In the genomic region with DNA sequence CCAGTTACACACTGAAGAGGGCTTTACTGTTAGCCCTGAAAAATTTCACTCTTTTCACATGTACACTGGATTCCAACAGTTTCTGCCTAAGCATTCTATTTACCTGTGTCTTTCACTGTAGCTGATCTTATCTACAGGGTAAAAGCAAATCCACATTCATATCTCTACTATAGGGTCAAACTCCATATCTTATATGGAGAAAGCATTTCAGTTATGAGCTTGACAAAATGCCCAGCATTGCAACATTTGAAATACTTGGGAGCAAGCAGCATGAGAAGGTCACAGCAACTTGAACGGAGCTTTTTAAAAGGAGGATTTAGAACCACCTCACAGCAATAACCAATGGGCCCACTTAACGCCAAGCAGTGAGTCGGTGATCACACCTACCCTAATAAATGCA, we compare ENCODE assay signal across 18 cellular contexts.
DNase-seq lines count a peak whose midpoint lies in the region; ATAC-seq, FAIRE-seq and TF ChIP-seq lines count a peak whose summit lies in the region.
"Had no signal": no experiment of that assay in that cellular context is flagged by ENCODE, and none has a peak within 500 bp of the region (broad histone marks: within the 10 kb centered on the region; RNA-seq: fewer than 3 reads in every experiment).

No MANE protein-coding gene starts in this region.

- peak overlapping the region; percentile 12; the same call in 1 of the 2 replicates for H3K9ac ChIP-seq in IMR-90 (ENCODE audit: low read depth, low read length)
- peak overlapping the region; percentile 52 for H3K9ac ChIP-seq in HepG2 (ENCODE audit: insufficient read depth, low read depth, low read length)
- H3K9ac ChIP-seq in mesenchymal stem cell (ENCODE audit: low read length) = no peak overlapping the region

- peaks cover 36% of the 10 kb centered on the region for H3K36me3 Mint-ChIP-seq in stimulated activated naive CD8-positive, alpha-beta T cell treated with anti-CD3 and anti-CD28 coated beads, Interleukin-15, Interleukin-2, amounts not matched to agents 100 ng/mL and 50 ng/mL, for 24 hours (ENCODE audit: low read depth)

- H3K36me3 ChIP-seq in IMR-90 (ENCODE audit: control insufficient read depth, insufficient read depth, low read length) (no peaks in the 10 kb centered on the region), HepG2 (replicated peaks in 1 of 2; ENCODE audit: control insufficient read depth in 1 of 2, insufficient read depth in 2 of 2, low read length in 2 of 2) (no peaks in the 10 kb centered on the region), mesenchymal stem cell (ENCODE audit: control insufficient read depth in 1 of 2, insufficient read depth in 2 of 2, low read depth in 1 of 2, low read length in 2 of 2) (no peaks in the 10 kb centered on the region)
- H3K36me3 ChIP-seq: gastrocnemius medialis, suprapubic skin had no signal

- peak overlapping the region; percentile 61 for H3K18ac ChIP-seq in IMR-90 (ENCODE audit: low read depth, low read length)
- H3K18ac ChIP-seq in mesenchymal stem cell (ENCODE audit: low read depth in 1 of 2, low read length in 2 of 2) = no peak overlapping the region

- H3K4me2 ChIP-seq in IMR-90 (ENCODE audit: low read depth, low read length) (peak overlapping the region; percentile 44; the same call in 1 of the 2 replicates), HepG2 (ENCODE audit: low read depth, low read length) (peak overlapping the region; percentile 55), mesenchymal stem cell (ENCODE audit: low read length, poor library complexity, severe bottlenecking) (no peak overlapping the region)

- ATAC-seq in IMR-90 (ENCODE audit: low read depth) (peak; percentile 16), HepG2 (peak; percentile 81), GM19455 (IDR thresholded peaks at IDR 0.05; ENCODE audit: unreplicated experiment) (no peak), HG02763 (IDR thresholded peaks at IDR 0.05; ENCODE audit: unreplicated experiment) (no peak)
- ATAC-seq: gastrocnemius medialis, Panc1 had no signal

- peak overlapping the region; percentile 67 for H2BK5ac ChIP-seq in IMR-90 (ENCODE audit: low read depth, low read length, poor library complexity, severe bottlenecking)
- no peak overlapping the region for H2BK5ac ChIP-seq in mesenchymal stem cell (ENCODE audit: low read depth, low read length, poor library complexity, severe bottlenecking)

- peak overlapping the region; percentile 43 for H3K14ac ChIP-seq in IMR-90 (replicated peaks; ENCODE audit: low read depth, low read length)
- no peak overlapping the region for H3K14ac ChIP-seq in mesenchymal stem cell (ENCODE audit: low read length in 2 of 2)

- peak overlapping the region; percentile 59 for H3K4ac ChIP-seq in IMR-90 (ENCODE audit: low read depth, low read length)
- no peak overlapping the region for H3K4ac ChIP-seq in mesenchymal stem cell (ENCODE audit: low read depth in 1 of 2, low read length in 2 of 2)

- peaks cover 18% of the 10 kb centered on the region for H3K9me1 ChIP-seq in IMR-90 (ENCODE audit: insufficient read depth, low read length)

- FAIRE-seq in HepG2 (lab: Jason Lieb, UNC) = peak; percentile 64
- FAIRE-seq: colon, D721Med had no signal

- BruUV-seq in IMR-90 (replicated peaks; lab: Mats Ljungman, UMichigan) = no TSS peak
- no TSS peak for BruUV-seq in HepG2 (replicated peaks; lab: Mats Ljungman, UMichigan)

- dilution Hi-C loops in IMR-90 (cut with HindIII; ENCODE audit: low sequenced_read_pairs, unreplicated experiment) = no loop called here

- TF ChIP-seq RAD21 in IMR-90 (IDR thresholded peaks at IDR 0.05; ENCODE audit: low read length) (no peak), HepG2 (CRISPR knock-in tag; IDR thresholded peaks at IDR 0.05) (no peak; the same call in 1 of the 2 replicates)

- peaks cover 9% of the 10 kb centered on the region for H3K79me2 ChIP-seq in HepG2 (ENCODE audit: insufficient read depth, low read length)

- H3K27me3 Mint-ChIP-seq in stimulated activated naive CD8-positive, alpha-beta T cell treated with anti-CD3 and anti-CD28 coated beads, Interleukin-15, Interleukin-2, amounts not matched to agents 100 ng/mL and 50 ng/mL, for 24 hours = no peaks in the 10 kb centered on the region
- H3K27me3 Mint-ChIP-seq: activated CD4-positive, alpha-beta memory T cell treated with anti-CD3 and anti-CD28 coated beads, Interleukin-2, amount 10 ng/mL, durations not matched to agents 7 days and 5 days had no signal

- no peaks in the 10 kb centered on the region for H3K9me3 Mint-ChIP-seq in stimulated activated naive CD8-positive, alpha-beta T cell treated with anti-CD3 and anti-CD28 coated beads, Interleukin-15, Interleukin-2, amounts not matched to agents 100 ng/mL and 50 ng/mL, for 24 hours
- H3K9me3 Mint-ChIP-seq: activated CD4-positive, alpha-beta memory T cell treated with anti-CD3 and anti-CD28 coated beads, Interleukin-2, amount 10 ng/mL, durations not matched to agents 7 days and 5 days; activated naive CD4-positive, alpha-beta T cell treated with anti-CD3 and anti-CD28 coated beads for 36 hours; T-helper 2 cell treated with Interferon-gamma antibody and Interleukin-4, amounts not matched to agents 5 μg/mL and 100 μg/mL, for 36 hours had no signal

- H4K91ac ChIP-seq in IMR-90 (ENCODE audit: insufficient read depth, low read depth, low read length) (peak overlapping the region; percentile 83), mesenchymal stem cell (ENCODE audit: low read length) (no peak overlapping the region)

- H2AK9ac ChIP-seq in IMR-90 (replicated peaks; ENCODE audit: low read depth, low read length, poor library complexity) = no peak overlapping the region

- H3K23ac ChIP-seq in IMR-90 (ENCODE audit: low read depth, low read length) (peak overlapping the region; percentile 71; the same call in 1 of the 2 replicates), mesenchymal stem cell (ENCODE audit: low read length in 2 of 2) (no peak overlapping the region)

- H4K20me1 ChIP-seq in IMR-90 (ENCODE audit: insufficient read depth, low read length) = no peaks in the 10 kb centered on the region
- H4K20me1 ChIP-seq in HepG2 (ENCODE audit: insufficient read depth, low read length) = no peaks in the 10 kb centered on the region

- peaks cover 18 to 48% of the 10 kb centered on the region in 2 experiments; a peak in 3 of 4 replicates for H3K79me1 ChIP-seq in IMR-90 (ENCODE audit: low read depth in 1 of 2, low read length in 2 of 2)
- H3K79me1 ChIP-seq in mesenchymal stem cell (replicated peaks; ENCODE audit: low read length, poor library complexity, severe bottlenecking) = peaks cover 42% of the 10 kb centered on the region

- peak; percentile 63 for DNase-seq in IMR-90
- no peak for DNase-seq in coronary artery (ENCODE audit: low spot score)
- peak; percentile 92 for DNase-seq in HepG2 (ENCODE audit: low spot score)
- no peak for DNase-seq in epidermal melanocyte (ENCODE audit: insufficient read length, low spot score)
- no peak for DNase-seq in mesenchymal stem cell
- DNase-seq: activated CD4-positive, alpha-beta memory T cell treated with anti-CD3 and anti-CD28 coated beads, Interleukin-2, amount 10 ng/mL, durations not matched to agents 7 days and 5 days; activated naive CD4-positive, alpha-beta T cell treated with anti-CD3 and anti-CD28 coated beads for 36 hours; gastrocnemius medialis; NCI-H446 treated with DMSO at 0.1 percent for 48 hours; stimulated activated CD4-positive, alpha-beta T cell treated with anti-CD3 and anti-CD28 coated beads, Interleukin-4, amount 100 ng/mL, for 4 hours had no signal

- peak overlapping the region; percentile 64 for H4K5ac ChIP-seq in IMR-90 (ENCODE audit: low read depth, low read length)

- H3K4me3 Mint-ChIP-seq in stimulated activated naive CD8-positive, alpha-beta T cell treated with anti-CD3 and anti-CD28 coated beads, Interleukin-15, Interleukin-2, amounts not matched to agents 100 ng/mL and 50 ng/mL, for 24 hours = no peak overlapping the region
- H3K4me3 Mint-ChIP-seq: activated CD4-positive, alpha-beta memory T cell treated with anti-CD3 and anti-CD28 coated beads, Interleukin-2, amount 10 ng/mL, durations not matched to agents 7 days and 5 days; activated naive CD4-positive, alpha-beta T cell treated with anti-CD3 and anti-CD28 coated beads for 36 hours; T-helper 2 cell treated with Interferon-gamma antibody and Interleukin-4, amounts not matched to agents 5 μg/mL and 100 μg/mL, for 36 hours had no signal

- H3K9me3 ChIP-seq in IMR-90 (ENCODE audit: control insufficient read depth, insufficient read depth, low read length) (no peaks in the 10 kb centered on the region), HepG2 (ENCODE audit: low read length) (no peaks in the 10 kb centered on the region), mesenchymal stem cell (ENCODE audit: control insufficient read depth, low read length) (no peaks in the 10 kb centered on the region)
- H3K9me3 ChIP-seq: gastrocnemius medialis, suprapubic skin had no signal

- CTCF ChIA-PET in IMR-90 (lab: Yijun Ruan, JAX) (interaction anchor here (0.6 kb wide), 1 partner anchor 13 kb away, joined by 3 read pairs; no protein-coding TSS in a partner anchor), HepG2 (lab: Yijun Ruan, JAX; ENCODE audit: low intra/inter-chr PET ratio, low total read pairs) (no interaction called here)

- H4K8ac ChIP-seq in IMR-90 (ENCODE audit: low read depth in 2 of 2, low read length in 2 of 2) = peak overlapping the region; percentile 60 to 78; a peak in 2 of 4 replicates
- H4K8ac ChIP-seq in mesenchymal stem cell (ENCODE audit: low read length) = no peak overlapping the region

- peak overlapping the region; percentile 79 for H2BK20ac ChIP-seq in IMR-90 (ENCODE audit: low read depth, low read length)

- peak overlapping the region; percentile 7; the same call in 1 of the 2 replicates for H3K56ac ChIP-seq in IMR-90 (ENCODE audit: extremely low read depth, insufficient read depth, low read length)

- H3K4me1 ChIP-seq in IMR-90 (ENCODE audit: control insufficient read depth, insufficient read depth, low read length) = peaks cover 17% of the 10 kb centered on the region
- peaks cover 87% of the 10 kb centered on the region for H3K4me1 ChIP-seq in HepG2 (ENCODE audit: insufficient read depth, low read length)
- peaks cover 3% of the 10 kb centered on the region for H3K4me1 ChIP-seq in mesenchymal stem cell (ENCODE audit: control insufficient read depth, insufficient read depth, low read depth, low read length)
- H3K4me1 ChIP-seq: suprapubic skin had no signal

- no peak overlapping the region for H3K4me3 ChIP-seq in IMR-90 (ENCODE audit: insufficient read depth, low read depth, low read length)
- no peak overlapping the region for H3K4me3 ChIP-seq in coronary artery
- H3K4me3 ChIP-seq in HepG2 (replicated peaks in 1 of 3; ENCODE audit: insufficient read depth in 1 of 3, low read depth in 2 of 3, low read length in 3 of 3) = peak overlapping the region in 1 of 3 experiments; percentile 36; a peak in 1 of 6 replicates
- no peak overlapping the region for H3K4me3 ChIP-seq in mesenchymal stem cell (ENCODE audit: insufficient read depth in 1 of 2, low read depth in 1 of 2, low read length in 2 of 2)
- H3K4me3 ChIP-seq: gastrocnemius medialis, suprapubic skin had no signal

- no peak overlapping the region for H2BK12ac ChIP-seq in mesenchymal stem cell (ENCODE audit: low read length in 2 of 2)

- no peaks in the 10 kb centered on the region for H3K27me3 ChIP-seq in IMR-90 (ENCODE audit: control insufficient read depth, insufficient read depth, low read length)
- H3K27me3 ChIP-seq in HepG2 (ENCODE audit: control insufficient read depth in 1 of 2, insufficient read depth in 2 of 2, low read length in 2 of 2) = no peaks in the 10 kb centered on the region
- H3K27me3 ChIP-seq in mesenchymal stem cell (ENCODE audit: control insufficient read depth in 1 of 2, insufficient read depth in 1 of 2, low read length in 2 of 2) = no peaks in the 10 kb centered on the region
- H3K27me3 ChIP-seq: gastrocnemius medialis, suprapubic skin had no signal

- H3K27ac Mint-ChIP-seq in stimulated activated naive CD8-positive, alpha-beta T cell treated with anti-CD3 and anti-CD28 coated beads, Interleukin-15, Interleukin-2, amounts not matched to agents 100 ng/mL and 50 ng/mL, for 24 hours = peak overlapping the region; percentile 56
- H3K27ac Mint-ChIP-seq: activated CD4-positive, alpha-beta memory T cell treated with anti-CD3 and anti-CD28 coated beads, Interleukin-2, amount 10 ng/mL, durations not matched to agents 7 days and 5 days; T-helper 2 cell treated with Interferon-gamma antibody and Interleukin-4, amounts not matched to agents 5 μg/mL and 100 μg/mL, for 36 hours had no signal

- POLR2A ChIA-PET in IMR-90 (lab: Charles Lee; ENCODE audit: unreplicated experiment) = no interaction called here
- POLR2A ChIA-PET in HepG2 (lab: Yijun Ruan, JAX) = interaction anchor here (0.8 to 5.2 kb wide), 10 partner anchors 8 to 328 kb away, joined by 3 to 67 read pairs (median 5); a partner anchor contains a TSS

- intact Hi-C loops in IMR-90 (cut with micrococcal nuclease) (no loop called here), HepG2 (cut with micrococcal nuclease; ENCODE audit: unreplicated experiment) (loop anchor here (2.0 to 5.0 kb wide), 2 partner anchors 48 to 330 kb away; no protein-coding TSS in a partner anchor)

- H2AFZ ChIP-seq in IMR-90 (replicated peaks; ENCODE audit: low read length, poor library complexity) = no peak overlapping the region
- no peak overlapping the region for H2AFZ ChIP-seq in HepG2 (ENCODE audit: low read length)
- no peak overlapping the region for H2AFZ ChIP-seq in mesenchymal stem cell (ENCODE audit: low read depth, low read length)

- TF ChIP-seq CTCF in IMR-90 (conservative IDR thresholded peaks at IDR 0.05; ENCODE audit: low read depth, low read length) (no peak), coronary artery (IDR thresholded peaks at IDR 0.05) (no peak), HepG2 (CRISPR knock-in tag; IDR thresholded peaks at IDR 0.05) (no peak)

- H2BK15ac ChIP-seq in IMR-90 (ENCODE audit: low read depth, low read length) (peak overlapping the region; percentile 57; the same call in 2 of the 3 replicates), mesenchymal stem cell (ENCODE audit: low read depth, poor library complexity, severe bottlenecking) (no peak overlapping the region)

- H3K27ac ChIP-seq in IMR-90 (ENCODE audit: insufficient read depth, low read length) = peak overlapping the region; percentile 50; the same call in 1 of the 2 replicates
- H3K27ac ChIP-seq in coronary artery = peak overlapping the region; percentile 27 to 61
- H3K27ac ChIP-seq in HepG2 (ENCODE audit: extremely low read length, insufficient read depth, low read length) = peak overlapping the region; percentile 72
- H3K27ac ChIP-seq in mesenchymal stem cell (ENCODE audit: low read length, poor library complexity, severe bottlenecking) = no peak overlapping the region
- H3K27ac ChIP-seq: gastrocnemius medialis, suprapubic skin had no signal

- peak overlapping the region; percentile 74 for H2BK120ac ChIP-seq in IMR-90 (ENCODE audit: low read depth, low read length)
- no peak overlapping the region for H2BK120ac ChIP-seq in mesenchymal stem cell (ENCODE audit: low read depth, low read length)

- no CpG with 5 or more reads among the region's 3 CpGs for WGBS in IMR-90 (ENCODE audit: extremely low coverage in 2 of 2, insufficient read length in 1 of 2), 2 experiments
- 3% methylated on average over 3 of the region's 3 CpGs for WGBS in HepG2 (ENCODE audit: low lambda C conversion rate)
- 93% methylated on average over 3 of the region's 3 CpGs for WGBS in mesenchymal stem cell

- TF ChIP-seq EP300 in HepG2 (IDR thresholded peaks at IDR 0.05; ENCODE audit: low read depth in 2 of 2, low read length in 2 of 2) (peak in 1 of 2 experiments; percentile 85; a peak in 2 of 4 replicates), HepG2 (CRISPR knock-in tag; IDR thresholded peaks at IDR 0.05; ENCODE audit: borderline replicate concordance) (peak; percentile 65; the same call in 1 of the 2 replicates)

- H2AK5ac ChIP-seq in IMR-90 (ENCODE audit: low read depth, low read length) (peak overlapping the region; percentile 86; the same call in 1 of the 2 replicates), mesenchymal stem cell (ENCODE audit: low read length, severe bottlenecking) (no peak overlapping the region)

- in situ Hi-C loops in IMR-90 (cut with MboI; ENCODE audit: low sequenced_read_pairs) (no loop called here), HepG2 (cut with HindIII; ENCODE audit: extremely low pct_ligation_motif_present, low pct_unique_long_range_greater_than_20kb) (no loop called here)

- peaks cover 91% of the 10 kb centered on the region for H3K4me1 Mint-ChIP-seq in stimulated activated naive CD8-positive, alpha-beta T cell treated with anti-CD3 and anti-CD28 coated beads, Interleukin-15, Interleukin-2, amounts not matched to agents 100 ng/mL and 50 ng/mL, for 24 hours (ENCODE audit: low read depth)
- H3K4me1 Mint-ChIP-seq: activated CD4-positive, alpha-beta memory T cell treated with anti-CD3 and anti-CD28 coated beads, Interleukin-2, amount 10 ng/mL, durations not matched to agents 7 days and 5 days had no signal

- TF ChIP-seq POLR2A in IMR-90 (IDR thresholded peaks at IDR 0.05; ENCODE audit: low read depth, low read length) (no peak), HepG2 (IDR thresholded peaks at IDR 0.05; ENCODE audit: insufficient read depth in 1 of 2, low read depth in 2 of 2, low read length in 2 of 2) (no peak)

Comparison
In these comparisons a context has a peak if more than half of its experiments do, and no peak if none do; other contexts are left out.
1. ATAC-seq: peak in IMR-90 (single experiment) and HepG2 (single experiment); none in GM19455 (single experiment) and HG02763 (single experiment).
2. DNase-seq: peak in IMR-90 (single experiment) and HepG2 (single experiment); none in coronary artery (single experiment), epidermal melanocyte (single experiment) and mesenchymal stem cell (single experiment).